Comparison of ENCODE assay signal across 8 cellular contexts in the genomic region with DNA sequence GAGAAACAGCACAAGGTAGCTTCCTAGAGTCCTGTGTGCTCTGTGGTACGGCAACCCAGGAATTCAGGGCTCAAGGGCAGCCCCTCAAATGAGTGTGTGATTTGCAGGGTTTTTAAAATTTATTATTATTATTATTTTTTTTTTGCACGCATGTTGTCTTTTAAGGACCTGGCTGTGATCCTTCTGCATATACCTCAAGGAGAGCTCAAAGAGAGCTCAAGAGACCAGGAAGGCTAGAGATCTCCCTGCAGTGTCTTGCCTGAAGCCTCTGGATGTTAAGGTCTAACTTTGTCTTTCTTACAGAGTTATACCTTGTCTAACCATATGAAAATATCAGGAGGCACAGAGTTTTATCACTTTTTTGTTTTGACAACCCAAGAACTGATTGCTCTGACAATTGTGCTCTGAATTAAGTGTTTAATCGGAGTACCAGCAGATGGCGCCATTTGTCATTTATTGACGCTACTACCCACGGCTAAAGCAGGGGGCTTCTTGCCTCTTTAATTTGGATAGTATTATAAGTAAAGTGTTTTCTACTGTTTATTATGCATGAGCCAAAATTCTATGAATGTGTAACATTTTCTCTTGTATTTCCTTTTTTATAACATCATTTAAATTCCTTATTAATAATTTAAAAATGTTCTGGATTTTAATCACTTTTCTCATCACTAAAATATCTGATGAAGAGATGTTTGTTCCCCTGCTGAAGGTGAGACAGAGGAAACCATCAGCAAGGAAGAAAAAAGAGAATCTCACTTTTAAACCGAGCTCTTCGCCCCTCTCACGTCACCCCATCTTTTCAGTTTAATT. TPM values are rescaled to one million over a fixed set of nuclear protein-coding genes. Genes with fewer than 3 reads are reported as not detected.
DNase-seq lines count a peak whose midpoint lies in the region; ATAC-seq and TF ChIP-seq lines count a peak whose summit lies in the region.

No MANE protein-coding gene starts in this region.

- no peaks in the 10 kb centered on the region for H3K4me1 ChIP-seq in CD4-positive, alpha-beta memory T cell (ENCODE audit: insufficient read depth, low read length)
- H3K4me1 ChIP-seq in hepatocyte (ENCODE audit: insufficient read depth) (no peaks in the 10 kb centered on the region), spleen (peaks cover 0 to 4% (median 0%) of the 10 kb centered on the region in 6 donors)

- H3K36me3 ChIP-seq in CD4-positive, alpha-beta memory T cell (ENCODE audit: insufficient read depth, low read length): no peaks in the 10 kb centered on the region
- no peaks in the 10 kb centered on the region for H3K36me3 ChIP-seq in SU-DHL-6 (ENCODE audit: low read length)
- no peaks in the 10 kb centered on the region for H3K36me3 ChIP-seq in hepatocyte (replicated peaks; ENCODE audit: insufficient read depth, low read depth)
- no peaks in the 10 kb centered on the region for H3K36me3 ChIP-seq in spleen

- H3K9me2 ChIP-seq in SU-DHL-6 (replicated peaks; ENCODE audit: insufficient read depth, low read length) (no peaks in the 10 kb centered on the region), hepatocyte (replicated peaks; ENCODE audit: insufficient read depth) (no peaks in the 10 kb centered on the region)

- H3K27me3 ChIP-seq in CD4-positive, alpha-beta memory T cell (ENCODE audit: insufficient read depth, low read length): no peaks in the 10 kb centered on the region
- no peaks in the 10 kb centered on the region for H3K27me3 ChIP-seq in SU-DHL-6 (ENCODE audit: low read length)
- no peaks in the 10 kb centered on the region for H3K27me3 ChIP-seq in hepatocyte
- no peaks in the 10 kb centered on the region for H3K27me3 ChIP-seq in spleen (replicated peaks in 1 of 7)

- H3K4me2 ChIP-seq in SU-DHL-6 (ENCODE audit: low read depth, low read length, poor library complexity, severe bottlenecking) (no peak overlapping the region), hepatocyte (no peak overlapping the region)

- intact Hi-C loops in CD4-positive, alpha-beta memory T cell (cut with micrococcal nuclease): loop anchor here (1.0 to 2.0 kb wide), 3 partner anchors 33 to 1010 kb away; no protein-coding TSS in a partner anchor
- intact Hi-C loops in spleen (cut with DNase I; ENCODE audit: low total_unique reads): loop anchor here (5.0 kb wide), 1 partner anchor 659 kb away; no protein-coding TSS in a partner anchor

- H3K4me3 Mint-ChIP-seq in CD4-positive, alpha-beta memory T cell: no peak overlapping the region

- no peak overlapping the region for H3K9ac ChIP-seq in SU-DHL-6 (ENCODE audit: low read length)

- H3K27ac ChIP-seq in CD4-positive, alpha-beta memory T cell (ENCODE audit: low read depth, low read length): no peak overlapping the region
- no peak overlapping the region for H3K27ac ChIP-seq in SU-DHL-6 (ENCODE audit: low read depth, low read length)
- H3K27ac ChIP-seq in hepatocyte: no peak overlapping the region
- H3K27ac ChIP-seq in spleen: no peak overlapping the region

- H3K27me3 Mint-ChIP-seq in CD4-positive, alpha-beta memory T cell: peaks cover 0 to 10% of the 10 kb centered on the region in 2 donors

- CTCF ChIA-PET in CD4-positive, alpha-beta memory T cell (lab: Charles Lee; ENCODE audit: partially characterized antibody): interaction anchor here (0.8 to 6.3 kb wide), 15 partner anchors 9 to 770 kb away, joined by 3 to 75 read pairs (median 3); no protein-coding TSS in a partner anchor

- H3K4me3 ChIP-seq in CD4-positive, alpha-beta memory T cell (ENCODE audit: low read length in 2 of 2): no peak overlapping the region
- no peak overlapping the region for H3K4me3 ChIP-seq in NB4 (ENCODE audit: low read depth, low read length)
- H3K4me3 ChIP-seq in SU-DHL-6 (ENCODE audit: insufficient read depth, low read length, poor library complexity, severe bottlenecking): no peak overlapping the region
- no peak overlapping the region for H3K4me3 ChIP-seq in hepatocyte
- H3K4me3 ChIP-seq in spleen: no peak overlapping the region

- H3K9me3 Mint-ChIP-seq in CD4-positive, alpha-beta memory T cell: no peaks in the 10 kb centered on the region

- H3K79me2 ChIP-seq in SU-DHL-6 (ENCODE audit: insufficient read depth, low read length) (no peaks in the 10 kb centered on the region), hepatocyte (no peaks in the 10 kb centered on the region)

- no peaks in the 10 kb centered on the region for H3F3A ChIP-seq in SU-DHL-6 (ENCODE audit: insufficient read depth)

- TF ChIP-seq POLR2A in NB4 (IDR thresholded peaks at IDR 0.05; ENCODE audit: extremely low read depth, insufficient read length) (no peak), spleen (IDR thresholded peaks at IDR 0.05) (no peak)

- peak; percentile 45 for TF ChIP-seq CTCF in NB4 (IDR thresholded peaks at IDR 0.05; ENCODE audit: low read depth, low read length)
- peak; percentile 81 for TF ChIP-seq CTCF in SU-DHL-6 (IDR thresholded peaks at IDR 0.05; ENCODE audit: insufficient read depth, low read length, poor library complexity, severe bottlenecking)
- peak; percentile 92 for TF ChIP-seq CTCF in hepatocyte (IDR thresholded peaks at IDR 0.05; ENCODE audit: poor library complexity)
- peak in 10 of 11 experiments; percentile 20 to 80 (median 68) for TF ChIP-seq CTCF in spleen (IDR thresholded peaks at IDR 0.05 in 8 of 11, conservative IDR thresholded peaks at IDR 0.05 in 3 of 11)

- ATAC-seq in GM21447 (IDR thresholded peaks at IDR 0.05; ENCODE audit: unreplicated experiment): peak; percentile 67
- no peak for ATAC-seq in HG03520 (IDR thresholded peaks at IDR 0.05; ENCODE audit: unreplicated experiment)

- POLR2A ChIA-PET in CD4-positive, alpha-beta memory T cell (lab: Charles Lee; ENCODE audit: partially characterized antibody): no interaction called here

- H2AFZ ChIP-seq in SU-DHL-6 (ENCODE audit: low read depth, low read length, severe bottlenecking) (no peak overlapping the region), hepatocyte (no peak overlapping the region)

- no peaks in the 10 kb centered on the region for H3K4me1 Mint-ChIP-seq in CD4-positive, alpha-beta memory T cell

- peak; percentile 42 to 62 (median 52) for DNase-seq in CD4-positive, alpha-beta memory T cell
- DNase-seq in NB4 (ENCODE audit: low read depth): peak; percentile 75
- peak; percentile 52 for DNase-seq in amniotic stem cell (lab: John Stamatoyannopoulos, UW)
- peak; percentile 89 for DNase-seq in hepatocyte (ENCODE audit: low spot score)
- no peak for DNase-seq in spleen

- 44% methylated on average over 9 of the region's 9 CpGs for whole genome bisulfite sequencing in hepatocyte (ENCODE audit: low lambda C conversion rate, missing lambda C conversion rate)
- 43 to 47% (median 47%) methylated on average over 9 of the region's 9 CpGs for WGBS in spleen, 5 donors

- no peaks in the 10 kb centered on the region for H3K9me3 ChIP-seq in CD4-positive, alpha-beta memory T cell (ENCODE audit: control insufficient read depth in 1 of 2, low read length in 2 of 2)
- H3K9me3 ChIP-seq in SU-DHL-6 (ENCODE audit: insufficient read depth, low read length) (no peaks in the 10 kb centered on the region), hepatocyte (ENCODE audit: low read depth) (no peaks in the 10 kb centered on the region), spleen (no peaks in the 10 kb centered on the region)

- H4K20me1 ChIP-seq in SU-DHL-6 (ENCODE audit: low read depth, low read length) (no peaks in the 10 kb centered on the region), hepatocyte (ENCODE audit: insufficient read depth, poor library complexity, severe bottlenecking) (no peaks in the 10 kb centered on the region)

- H3K27ac Mint-ChIP-seq in CD4-positive, alpha-beta memory T cell: no peak overlapping the region

- H3K36me3 Mint-ChIP-seq in CD4-positive, alpha-beta memory T cell: no peaks in the 10 kb centered on the region

RNA-seq across cellular contexts. Expression of a gene that starts 35.8 kb away (rescaled TPM):
- 10 to 100 TPM; 25.0 TPM for total RNA-seq in CD4-positive, alpha-beta memory T cell
- polyA plus RNA-seq in CD4-positive, alpha-beta memory T cell: 10 to 100 TPM; 19.6 to 24.7 TPM
- total RNA-seq in hepatocyte (183 and 221 TPM in 2 replicates), spleen (10 to 100 TPM; 31.2 to 63.0 (median 45.8) TPM)
- polyA plus RNA-seq in hepatocyte (53.6 and 59.1 TPM in 2 replicates), spleen (10 to 100 TPM; 37.1 to 63.8 (median 50.3) TPM)
